13 cellular contexts compared by ENCODE assay signal in genomic region chr1:93623875-93624274, GRCh38. TPM values are rescaled to one million over a fixed set of nuclear protein-coding genes. Genes with fewer than 3 reads are reported as not detected.
DNase-seq lines count a peak whose midpoint lies in the region; ATAC-seq and TF ChIP-seq lines count a peak whose summit lies in the region.
"Had no signal": no experiment of that assay in that cellular context is flagged by ENCODE, and none has a peak within 500 bp of the region (broad histone marks: within the 10 kb centered on the region; RNA-seq: fewer than 3 reads in every experiment).

No MANE protein-coding gene starts in this region.

- no peak for TF ChIP-seq CTCF in upper lobe of right lung (IDR thresholded peaks at IDR 0.05)

- peaks cover 5% of the 10 kb centered on the region for H3K4me1 ChIP-seq in upper lobe of right lung
- H3K4me1 ChIP-seq: testis had no signal

- intact Hi-C loops in upper lobe of right lung (cut with DNase I): no loop called here

- no peaks in the 10 kb centered on the region for H3K27me3 ChIP-seq in upper lobe of right lung
- H3K27me3 ChIP-seq: testis had no signal

- H3K27ac ChIP-seq in upper lobe of right lung: no peak overlapping the region
- H3K27ac ChIP-seq: testis had no signal

- no peaks in the 10 kb centered on the region for H3K36me3 ChIP-seq in upper lobe of right lung

- H3K4me3 ChIP-seq in upper lobe of right lung: no peak overlapping the region
- H3K4me3 ChIP-seq: skin epidermis, testis had no signal

- DNase-seq in HS-5 (ENCODE audit: low read depth) (peak; percentile 47), amniotic stem cell (lab: John Stamatoyannopoulos, UW) (peak; percentile 67), glomerular visceral epithelial cell (ENCODE audit: extremely low spot score) (peak; percentile 43), upper lobe of right lung (no peak), NAMALWA (ENCODE audit: low spot score) (no peak), NCI-H1048 (lab: John Stamatoyannopoulos, UW) (no peak), activated gamma-delta T cell (lab: John Stamatoyannopoulos, UW) (no peak)
- DNase-seq: activated naive CD4-positive, alpha-beta T cell treated with anti-CD3 and anti-CD28 coated beads, Interleukin-2, amount 10 ng/mL, durations not matched to agents 7 days and 5 days; naive thymus-derived CD4-positive, alpha-beta T cell; NCI-H1105; NCI-H510A; testis had no signal

- H3K9me3 ChIP-seq in upper lobe of right lung: no peaks in the 10 kb centered on the region
- H3K9me3 ChIP-seq: testis had no signal

- ATAC-seq in upper lobe of right lung: peak; percentile 28
- ATAC-seq: naive thymus-derived CD4-positive, alpha-beta T cell had no signal

RNA-seq across cellular contexts. Expression of gene BCAR3, which starts 57.8 kb away (rescaled TPM):
- 23.5 TPM for total RNA-seq in upper lobe of right lung

Comparison
In these comparisons a context has a peak if more than half of its experiments do, and no peak if none do; other contexts are left out.
1. DNase-seq: peak in HS-5 (single experiment), amniotic stem cell (single experiment) and glomerular visceral epithelial cell (single experiment); none in upper lobe of right lung (single experiment), NAMALWA (single experiment), NCI-H1048 (single experiment) and activated gamma-delta T cell (single experiment).